34 cellular contexts compared by ENCODE assay signal in the genomic region with DNA sequence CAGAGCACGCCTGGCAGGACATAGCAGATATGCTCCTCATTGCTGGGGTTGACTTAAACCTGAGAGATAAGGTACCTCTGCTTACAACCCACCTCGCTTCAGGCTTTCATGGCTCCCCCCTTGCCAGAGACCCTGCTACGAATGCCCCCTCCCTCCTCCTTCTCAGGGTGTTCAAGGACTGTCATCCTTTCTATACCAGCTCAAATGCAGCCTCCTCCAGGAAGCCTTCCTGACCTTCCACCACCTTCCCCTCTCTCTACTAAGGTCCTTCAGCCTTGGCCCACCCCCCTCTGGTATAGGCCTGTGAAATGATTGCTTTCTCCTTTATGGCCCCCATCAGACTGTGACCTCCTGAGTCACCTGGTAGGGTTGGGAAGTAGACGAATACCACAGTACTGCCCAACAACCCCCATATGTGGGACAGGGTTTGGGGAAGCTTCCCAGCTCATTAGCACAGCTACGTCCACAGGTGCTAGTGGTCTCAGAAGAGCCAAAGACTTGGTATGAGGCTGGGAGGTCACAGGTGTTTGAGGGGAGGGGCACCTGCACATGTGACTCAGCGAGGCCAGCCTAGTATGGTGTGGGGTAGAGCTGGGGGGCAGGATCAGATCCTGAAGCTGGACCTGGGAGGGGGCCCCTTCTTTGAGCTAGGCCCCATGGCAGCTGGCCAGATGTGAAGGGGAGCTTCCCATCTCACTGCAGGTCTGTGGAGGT.
"Had no signal": no experiment of that assay in that cellular context is flagged by ENCODE, and none has a peak within 500 bp of the region (broad histone marks: within the 10 kb centered on the region; RNA-seq: fewer than 3 reads in every experiment).

No MANE protein-coding gene starts in this region.

- H3K27me3 ChIP-seq: brain microvascular endothelial cell, heart right ventricle, pancreas, stomach, transverse colon, vagina had no signal

- H3K36me3 ChIP-seq: brain microvascular endothelial cell, pancreas, prostate gland, transverse colon, vagina had no signal

- H3K4me1 ChIP-seq: heart right ventricle, pancreas, prostate gland, stomach, transverse colon, vagina had no signal

- H3K27me3 Mint-ChIP-seq: activated CD4-positive, alpha-beta memory T cell treated with anti-CD3 and anti-CD28 coated beads for 36 hours; activated naive CD8-positive, alpha-beta T cell treated with anti-CD3 and anti-CD28 coated beads for 36 hours; activated T-helper 17 cell treated with anti-CD3 and anti-CD28 coated beads, Interleukin-2, amount 50 U/mL, for 72 hours; naive B cell; stimulated activated naive B cell treated with anti-CD40 and anti-IgM and Interleukin-4, amounts not matched to agents 10 μg/mL and 1 μg/mL and 100 μg/mL, for 72 hours had no signal

- FAIRE-seq: astrocyte, islet of Langerhans, pancreas, TTC549 had no signal

- H3K36me3 Mint-ChIP-seq: activated CD4-positive, alpha-beta memory T cell treated with anti-CD3 and anti-CD28 coated beads for 36 hours; activated naive CD8-positive, alpha-beta T cell treated with anti-CD3 and anti-CD28 coated beads for 36 hours; mesothelial cell of epicardium; naive B cell had no signal

- H3K27ac ChIP-seq: brain microvascular endothelial cell, heart right ventricle, pancreas, prostate gland, skin epidermis, stomach, transverse colon, vagina, VCaP had no signal

- H3K4me1 Mint-ChIP-seq: activated naive CD8-positive, alpha-beta T cell treated with anti-CD3 and anti-CD28 coated beads for 36 hours; activated T-helper 17 cell treated with anti-CD3 and anti-CD28 coated beads, Interleukin-2, amount 50 U/mL, for 72 hours; endodermal cell; mesothelial cell of epicardium; naive B cell; stimulated activated naive B cell treated with anti-CD40 and anti-IgM and Interleukin-4, amounts not matched to agents 10 μg/mL and 1 μg/mL and 100 μg/mL, for 72 hours had no signal

- ATAC-seq: activated T-cell treated with anti-CD3 and anti-CD28 coated beads, Interleukin-2, amount 50 U/mL, for 4 hours; activated T-helper 17 cell treated with anti-CD3 and anti-CD28 coated beads, Interleukin-2, amount 50 U/mL, for 72 hours; esophagus mucosa; heart right ventricle; left ventricle myocardium superior; pancreas; sciatic nerve; stimulated activated naive B cell treated with anti-CD40 and anti-IgM and Interleukin-4, amounts not matched to agents 10 μg/mL and 1 μg/mL and 100 μg/mL, for 72 hours had no signal

- H3K4me3 ChIP-seq: heart right ventricle, pancreas, prostate gland, skin epidermis, stomach, transverse colon, vagina had no signal

- H3K27ac Mint-ChIP-seq: activated CD4-positive, alpha-beta memory T cell treated with anti-CD3 and anti-CD28 coated beads for 36 hours; activated naive CD8-positive, alpha-beta T cell treated with anti-CD3 and anti-CD28 coated beads for 36 hours; activated T-helper 17 cell treated with anti-CD3 and anti-CD28 coated beads, Interleukin-2, amount 50 U/mL, for 72 hours; mesothelial cell of epicardium; stimulated activated naive B cell treated with anti-CD40 and anti-IgM and Interleukin-4, amounts not matched to agents 10 μg/mL and 1 μg/mL and 100 μg/mL, for 72 hours; T-helper 1 cell treated with Interleukin-12 subunit alpha and Interleukin-12 subunit beta and Interleukin-4 antibody, amounts not matched to agents 30 μg/mL and 1 μg/mL, for 36 hours had no signal

- DNase-seq: activated CD4-positive, alpha-beta memory T cell treated with anti-CD3 and anti-CD28 coated beads for 36 hours; activated CD4-positive, alpha-beta T cell treated with anti-CD3 and anti-CD28 coated beads for 48 hours; activated gamma-delta T cell treated with Interleukin-2 at 50 U/mL for 16 hours; activated naive CD8-positive, alpha-beta T cell treated with anti-CD3 and anti-CD28 coated beads for 36 hours; activated T-cell treated with anti-CD3 and anti-CD28 coated beads, Interleukin-2, amount 50 U/mL, for 4 hours; brain microvascular endothelial cell; endodermal cell; foreskin melanocyte; heart right ventricle; left ventricle myocardium superior; mammary epithelial cell; naive B cell; pancreas; retina; stimulated activated CD4-positive, alpha-beta T cell treated with anti-CD3 and anti-CD28 coated beads, Interleukin-1b, Interleukin-23, amount 100 ng/mL, for 48 hours; stimulated activated CD4-positive, alpha-beta T cell treated with anti-CD3 and anti-CD28 coated beads, Interleukin-4, amount 100 ng/mL, for 4 hours; stimulated activated CD8-positive, alpha-beta memory T cell treated with anti-CD3 and anti-CD28 coated beads, Interleukin-4, amount 100 ng/mL, for 48 hours; stimulated activated naive B cell treated with anti-CD40 and anti-IgM and Interleukin-4, amounts not matched to agents 10 μg/mL and 1 μg/mL and 100 μg/mL, for 72 hours; stomach; SW 1271; T-helper 9 cell; transverse colon had no signal

- H3K4me3 Mint-ChIP-seq: activated CD4-positive, alpha-beta memory T cell treated with anti-CD3 and anti-CD28 coated beads for 36 hours; activated naive CD8-positive, alpha-beta T cell treated with anti-CD3 and anti-CD28 coated beads for 36 hours; activated T-cell treated with anti-CD3 and anti-CD28 coated beads, Interleukin-2, amount 50 U/mL, for 4 hours; activated T-helper 17 cell treated with anti-CD3 and anti-CD28 coated beads, Interleukin-2, amount 50 U/mL, for 72 hours; endodermal cell; mesothelial cell of epicardium; naive B cell; stimulated activated naive B cell treated with anti-CD40 and anti-IgM and Interleukin-4, amounts not matched to agents 10 μg/mL and 1 μg/mL and 100 μg/mL, for 72 hours; T-helper 1 cell treated with Interleukin-12 subunit alpha and Interleukin-12 subunit beta and Interleukin-4 antibody, amounts not matched to agents 30 μg/mL and 1 μg/mL, for 36 hours had no signal

- H3K9me3 ChIP-seq: heart right ventricle, pancreas, prostate gland, stomach, transverse colon, vagina had no signal

- H3K9me3 Mint-ChIP-seq: activated CD4-positive, alpha-beta memory T cell treated with anti-CD3 and anti-CD28 coated beads for 36 hours; activated naive CD8-positive, alpha-beta T cell treated with anti-CD3 and anti-CD28 coated beads for 36 hours; activated T-cell treated with anti-CD3 and anti-CD28 coated beads, Interleukin-2, amount 50 U/mL, for 4 hours; activated T-helper 17 cell treated with anti-CD3 and anti-CD28 coated beads, Interleukin-2, amount 50 U/mL, for 72 hours; endodermal cell; naive B cell; stimulated activated naive B cell treated with anti-CD40 and anti-IgM and Interleukin-4, amounts not matched to agents 10 μg/mL and 1 μg/mL and 100 μg/mL, for 72 hours; T-helper 1 cell treated with Interleukin-12 subunit alpha and Interleukin-12 subunit beta and Interleukin-4 antibody, amounts not matched to agents 30 μg/mL and 1 μg/mL, for 36 hours had no signal
